ENCODE assay signal across 15 cellular contexts in genomic region chr6:149727793-149728498, GRCh38. TPM values are rescaled to one million over a fixed set of nuclear protein-coding genes. Genes with fewer than 3 reads are reported as not detected.
A peak's percentile ranks its signal among the peaks of the same experiment; 100 is the strongest.
DNase-seq lines count a peak whose midpoint lies in the region; ATAC-seq and FAIRE-seq lines count a peak whose summit lies in the region.
"Had no signal": no experiment of that assay in that cellular context is flagged by ENCODE, and none has a peak within 500 bp of the region (broad histone marks: within the 10 kb centered on the region; RNA-seq: fewer than 3 reads in every experiment).

No MANE protein-coding gene starts in this region.

- H3K27ac Mint-ChIP-seq in T-helper 1 cell treated with Interleukin-12 subunit alpha and Interleukin-12 subunit beta and Interleukin-4 antibody, amounts not matched to agents 30 μg/mL and 1 μg/mL, for 36 hours: peak overlapping the region; percentile 69
- H3K27ac Mint-ChIP-seq in activated CD4-positive, alpha-beta memory T cell treated with anti-CD3 and anti-CD28 coated beads for 36 hours: peak overlapping the region; percentile 30
- H3K27ac Mint-ChIP-seq in naive thymus-derived CD4-positive, alpha-beta T cell: peak overlapping the region; percentile 79 to 94 (median 85)

- intact Hi-C loops in activated CD4-positive, alpha-beta memory T cell treated with anti-CD3 and anti-CD28 coated beads for 36 hours (cut with micrococcal nuclease): loop anchor here (10.0 kb wide), 1 partner anchor 87 kb away; no protein-coding TSS in a partner anchor
- intact Hi-C loops in naive thymus-derived CD4-positive, alpha-beta T cell (cut with micrococcal nuclease): no loop called here

- CTCF ChIA-PET in activated CD4-positive, alpha-beta memory T cell treated with anti-CD3 and anti-CD28 coated beads for 36 hours (lab: Charles Lee): interaction anchor here (0.6 kb wide), 1 partner anchor 131 kb away, joined by 3 read pairs; no protein-coding TSS in a partner anchor
- CTCF ChIA-PET in naive thymus-derived CD4-positive, alpha-beta T cell (lab: Charles Lee): no interaction called here

- peaks cover 26% of the 10 kb centered on the region for H3K36me3 Mint-ChIP-seq in T-helper 1 cell treated with Interleukin-12 subunit alpha and Interleukin-12 subunit beta and Interleukin-4 antibody, amounts not matched to agents 30 μg/mL and 1 μg/mL, for 36 hours (ENCODE audit: low read depth)
- peaks cover 21% of the 10 kb centered on the region for H3K36me3 Mint-ChIP-seq in activated CD4-positive, alpha-beta memory T cell treated with anti-CD3 and anti-CD28 coated beads for 36 hours
- H3K36me3 Mint-ChIP-seq in naive thymus-derived CD4-positive, alpha-beta T cell: peaks cover 0 to 19% (median 15%) of the 10 kb centered on the region in 5 donors

- H3K27me3 ChIP-seq in naive thymus-derived CD4-positive, alpha-beta T cell (ENCODE audit: control insufficient read depth in 2 of 2, insufficient read depth in 2 of 2, low read length in 2 of 2): no peaks in the 10 kb centered on the region

- H3K27ac ChIP-seq in naive thymus-derived CD4-positive, alpha-beta T cell (ENCODE audit: low read depth, low read length): peak overlapping the region; percentile 44

- H3K9me3 ChIP-seq in naive thymus-derived CD4-positive, alpha-beta T cell (ENCODE audit: control insufficient read depth in 2 of 3, low read length in 3 of 3): no peaks in the 10 kb centered on the region

- in situ Hi-C loops in KBM-7 (cut with MboI; ENCODE audit: low pct_unique_long_range_greater_than_20kb, low sequenced_read_pairs): no loop called here

- H3K4me1 ChIP-seq in naive thymus-derived CD4-positive, alpha-beta T cell (ENCODE audit: control insufficient read depth in 2 of 2, insufficient read depth in 2 of 2, low read length in 2 of 2): peaks cover 3 to 17% of the 10 kb centered on the region in 2 donors

- POLR2A ChIA-PET in activated CD4-positive, alpha-beta memory T cell treated with anti-CD3 and anti-CD28 coated beads for 36 hours (lab: Charles Lee): no interaction called here
- POLR2A ChIA-PET in naive thymus-derived CD4-positive, alpha-beta T cell (lab: Charles Lee): interaction anchor here (0.8 to 1.1 kb wide), 2 partner anchors 10 to 36 kb away, joined by 3 read pairs; partner anchors contain the start of gene LATS1

- H3K27me3 Mint-ChIP-seq in T-helper 1 cell treated with Interleukin-12 subunit alpha and Interleukin-12 subunit beta and Interleukin-4 antibody, amounts not matched to agents 30 μg/mL and 1 μg/mL, for 36 hours (ENCODE audit: low read depth): no peaks in the 10 kb centered on the region
- no peaks in the 10 kb centered on the region for H3K27me3 Mint-ChIP-seq in activated CD4-positive, alpha-beta memory T cell treated with anti-CD3 and anti-CD28 coated beads for 36 hours
- no peaks in the 10 kb centered on the region for H3K27me3 Mint-ChIP-seq in naive thymus-derived CD4-positive, alpha-beta T cell
- H3K27me3 Mint-ChIP-seq: stimulated activated naive CD8-positive, alpha-beta T cell treated with anti-CD3 and anti-CD28 coated beads, Interleukin-15, Interleukin-2, amounts not matched to agents 100 ng/mL and 50 ng/mL, for 24 hours had no signal

- H3K9me3 Mint-ChIP-seq in T-helper 1 cell treated with Interleukin-12 subunit alpha and Interleukin-12 subunit beta and Interleukin-4 antibody, amounts not matched to agents 30 μg/mL and 1 μg/mL, for 36 hours: no peaks in the 10 kb centered on the region
- no peaks in the 10 kb centered on the region for H3K9me3 Mint-ChIP-seq in activated CD4-positive, alpha-beta memory T cell treated with anti-CD3 and anti-CD28 coated beads for 36 hours
- H3K9me3 Mint-ChIP-seq in naive thymus-derived CD4-positive, alpha-beta T cell: no peaks in the 10 kb centered on the region
- H3K9me3 Mint-ChIP-seq: stimulated activated naive CD8-positive, alpha-beta T cell treated with anti-CD3 and anti-CD28 coated beads, Interleukin-15, Interleukin-2, amounts not matched to agents 100 ng/mL and 50 ng/mL, for 24 hours had no signal

- DNase-seq in T-helper 1 cell (no peak), KBM-7 (peak; percentile 82), GM19239 (ENCODE audit: insufficient read length, low spot score) (no peak), SHP77 treated with DMSO at 0.1 percent for 48 hours (lab: John Stamatoyannopoulos, UW) (no peak)
- DNase-seq in activated CD4-positive, alpha-beta memory T cell treated with anti-CD3 and anti-CD28 coated beads for 36 hours: no peak
- peak in 4 of 9 donors; percentile 21 to 40 (median 34) for DNase-seq in naive thymus-derived CD4-positive, alpha-beta T cell
- no peak for DNase-seq in stimulated activated CD4-positive, alpha-beta T cell treated with anti-CD3 and anti-CD28 coated beads, Interleukin-4, amount 100 ng/mL, for 1 hour
- DNase-seq: 8988T; activated CD8-positive, alpha-beta memory T cell treated with anti-CD3 and anti-CD28 coated beads, Interleukin-2, amount 50 U/mL, for 4 hours; NCI-H187 treated with DMSO at 0.1 percent for 48 hours; NCI-H526 treated with DMSO at 0.1 percent for 48 hours had no signal

- H3K4me3 Mint-ChIP-seq in T-helper 1 cell treated with Interleukin-12 subunit alpha and Interleukin-12 subunit beta and Interleukin-4 antibody, amounts not matched to agents 30 μg/mL and 1 μg/mL, for 36 hours: no peak overlapping the region
- no peak overlapping the region for H3K4me3 Mint-ChIP-seq in activated CD4-positive, alpha-beta memory T cell treated with anti-CD3 and anti-CD28 coated beads for 36 hours
- peak overlapping the region; percentile 39 to 84 (median 76) for H3K4me3 Mint-ChIP-seq in naive thymus-derived CD4-positive, alpha-beta T cell
- H3K4me3 Mint-ChIP-seq: stimulated activated naive CD8-positive, alpha-beta T cell treated with anti-CD3 and anti-CD28 coated beads, Interleukin-15, Interleukin-2, amounts not matched to agents 100 ng/mL and 50 ng/mL, for 24 hours had no signal

- ATAC-seq in naive thymus-derived CD4-positive, alpha-beta T cell: peak; percentile 67

- H3K36me3 ChIP-seq in naive thymus-derived CD4-positive, alpha-beta T cell (ENCODE audit: control insufficient read depth in 2 of 3, insufficient read depth in 3 of 3, low read length in 3 of 3): peaks cover 0 to 50% (median 9%) of the 10 kb centered on the region in 3 experiments

- H3K4me1 Mint-ChIP-seq in T-helper 1 cell treated with Interleukin-12 subunit alpha and Interleukin-12 subunit beta and Interleukin-4 antibody, amounts not matched to agents 30 μg/mL and 1 μg/mL, for 36 hours (ENCODE audit: low read depth): peaks cover 20% of the 10 kb centered on the region
- peaks cover 9% of the 10 kb centered on the region for H3K4me1 Mint-ChIP-seq in activated CD4-positive, alpha-beta memory T cell treated with anti-CD3 and anti-CD28 coated beads for 36 hours (ENCODE audit: low read depth)
- H3K4me1 Mint-ChIP-seq in naive thymus-derived CD4-positive, alpha-beta T cell: peaks cover 19 to 36% (median 26%) of the 10 kb centered on the region in 7 donors

- FAIRE-seq in GM19239 (lab: Jason Lieb, UNC): no peak
- FAIRE-seq: colon, H54 had no signal

- no peak overlapping the region for H3K4me3 ChIP-seq in naive thymus-derived CD4-positive, alpha-beta T cell (ENCODE audit: low read length)

RNA-seq across cellular contexts. Expression of gene LATS1, which starts 10.0 kb away (rescaled TPM):
- total RNA-seq in activated CD4-positive, alpha-beta memory T cell treated with anti-CD3 and anti-CD28 coated beads for 36 hours: 10 to 100 TPM; 19.1 to 20.1 TPM
- total RNA-seq in naive thymus-derived CD4-positive, alpha-beta T cell: 10 to 100 TPM; 33.3 to 49.5 (median 44.6) TPM
- polyA plus RNA-seq in naive thymus-derived CD4-positive, alpha-beta T cell: 10 to 100 TPM; 14.2 to 17.7 TPM

RNA-seq across cellular contexts. Expression of gene NUP43, which starts 18.4 kb away (rescaled TPM):
- 10 to 100 TPM; 64.3 to 69.8 TPM for total RNA-seq in activated CD4-positive, alpha-beta memory T cell treated with anti-CD3 and anti-CD28 coated beads for 36 hours
- 10 to 100 TPM; 14.0 to 70.7 (median 60.2) TPM for total RNA-seq in naive thymus-derived CD4-positive, alpha-beta T cell
- polyA plus RNA-seq in naive thymus-derived CD4-positive, alpha-beta T cell: 1 to 10 TPM; 5.1 to 6.6 TPM

RNA-seq across cellular contexts. Expression of gene PCMT1, which starts 21.6 kb away (rescaled TPM):
- 10 to 100 TPM; 92.6 to 98.0 TPM for total RNA-seq in activated CD4-positive, alpha-beta memory T cell treated with anti-CD3 and anti-CD28 coated beads for 36 hours
- 10 to 100 TPM; 26.6 to 84.9 (median 47.1) TPM for total RNA-seq in naive thymus-derived CD4-positive, alpha-beta T cell
- 100 to 1,000 TPM; 132 to 135 TPM for polyA plus RNA-seq in naive thymus-derived CD4-positive, alpha-beta T cell

Comparison
In these comparisons a context has a peak if more than half of its experiments do, and no peak if none do; other contexts are left out.
1. H3K27ac Mint-ChIP-seq: peak in every context shown above with its lines; median percentile 85 in naive thymus-derived CD4-positive, alpha-beta T cell; 69 in T-helper 1 cell treated with Interleukin-12 subunit alpha and Interleukin-12 subunit beta and Interleukin-4 antibody, amounts not matched to agents 30 μg/mL and 1 μg/mL, for 36 hours; 30 in activated CD4-positive, alpha-beta memory T cell treated with anti-CD3 and anti-CD28 coated beads for 36 hours.
2. H3K4me3 Mint-ChIP-seq: peak in naive thymus-derived CD4-positive, alpha-beta T cell (10 of 10); none in T-helper 1 cell treated with Interleukin-12 subunit alpha and Interleukin-12 subunit beta and Interleukin-4 antibody, amounts not matched to agents 30 μg/mL and 1 μg/mL, for 36 hours (single experiment) and activated CD4-positive, alpha-beta memory T cell treated with anti-CD3 and anti-CD28 coated beads for 36 hours (single experiment).